1 cellular context compared by ENCODE assay signal in genomic region chr9:128276008-128276573, GRCh38.
TF ChIP-seq lines count a peak whose summit lies in the region.

SWI5 (plus strand) TSS chr9:128276276.

TF ChIP-seq in HepG2, 621 proteins besides CTCF, POLR2A, EP300 and RAD21 (continued from another document and continues in another):
- TF ChIP-seq KLF15 (CRISPR knock-in tag; IDR thresholded peaks at IDR 0.05; ENCODE audit: borderline replicate concordance) (peak; percentile 75; the same call in 1 of the 2 replicates), CSRNP2 (CRISPR knock-in tag; conservative IDR thresholded peaks at IDR 0.05; ENCODE audit: low read depth) (no peak), CREBL2 (CRISPR knock-in tag; IDR thresholded peaks at IDR 0.05; ENCODE audit: borderline replicate concordance) (0 out of 2 replicates have a peak, but pooled peaks have one; percentile 69), ZNF772 (CRISPR knock-in tag; IDR thresholded peaks at IDR 0.05) (no peak), ZNF142 (CRISPR knock-in tag; IDR thresholded peaks at IDR 0.05) (0 out of 2 replicates have a peak, but pooled peaks have one; percentile 48), HDAC2 (CRISPR knock-in tag; IDR thresholded peaks at IDR 0.05) (peak; percentile 49), ZNF367 (CRISPR knock-in tag; IDR thresholded peaks at IDR 0.05; ENCODE audit: borderline replicate concordance) (no peak), IRF2 (CRISPR knock-in tag; IDR thresholded peaks at IDR 0.05) (peak; percentile 59; the same call in 1 of the 2 replicates), RBFOX2 (IDR thresholded peaks at IDR 0.05; ENCODE audit: low read depth, low read length) (peak; percentile 76), ZBTB39 (CRISPR knock-in tag; IDR thresholded peaks at IDR 0.05) (no peak), ZNF639 (CRISPR knock-in tag; conservative IDR thresholded peaks at IDR 0.05) (0 out of 2 replicates have a peak, but pooled peaks have one; percentile 39), ZFY (CRISPR knock-in tag; IDR thresholded peaks at IDR 0.05) (peak; percentile 69; the same call in 1 of the 2 replicates), ATF7-NPFF (CRISPR knock-in tag; IDR thresholded peaks at IDR 0.05; ENCODE audit: low read depth) (0 out of 2 replicates have a peak, but pooled peaks have one; percentile 42), CBX1 (IDR thresholded peaks at IDR 0.05; ENCODE audit: low read depth) (peak; percentile 80), KDM2A (CRISPR knock-in tag; IDR thresholded peaks at IDR 0.05; ENCODE audit: borderline replicate concordance, low read depth) (peak; percentile 70; the same call in 1 of the 2 replicates), DNMT3B (CRISPR knock-in tag; conservative IDR thresholded peaks at IDR 0.05) (peak; percentile 58; the same call in 1 of the 2 replicates), HNF4G (IDR thresholded peaks at IDR 0.05; ENCODE audit: borderline replicate concordance, low read depth, low read length) (peak; percentile 71; the same call in 1 of the 2 replicates), HNF4G (CRISPR knock-in tag; IDR thresholded peaks at IDR 0.05; ENCODE audit: borderline replicate concordance, low read depth) (no peak), GATAD2A (CRISPR knock-in tag; IDR thresholded peaks at IDR 0.05) (no peak), ZNF292 (CRISPR knock-in tag; IDR thresholded peaks at IDR 0.05; ENCODE audit: borderline replicate concordance, low read depth) (0 out of 2 replicates have a peak, but pooled peaks have one; percentile 48), SMYD3 (CRISPR knock-in tag; IDR thresholded peaks at IDR 0.05) (no peak; the same call in 1 of the 2 replicates), CEBPB (IDR thresholded peaks at IDR 0.05; ENCODE audit: borderline replicate concordance, low read depth, low read length) (peak; percentile 5; the same call in 1 of the 2 replicates), ZBED4 (CRISPR knock-in tag; IDR thresholded peaks at IDR 0.05; ENCODE audit: borderline replicate concordance) (peak; percentile 74; the same call in 1 of the 2 replicates), CREM (IDR thresholded peaks at IDR 0.05) (peak; percentile 80), CREM (CRISPR knock-in tag; IDR thresholded peaks at IDR 0.05) (no peak), SP2 (CRISPR knock-in tag; IDR thresholded peaks at IDR 0.05) (peak; percentile 60; the same call in 1 of the 2 replicates), RARA (CRISPR knock-in tag; IDR thresholded peaks at IDR 0.05) (peak; percentile 32; the same call in 1 of the 2 replicates), ZNF296 (CRISPR knock-in tag; conservative IDR thresholded peaks at IDR 0.05) (0 out of 2 replicates have a peak, but pooled peaks have one; percentile 58), ZNF335 (CRISPR knock-in tag; IDR thresholded peaks at IDR 0.05) (peak; percentile 41; the same call in 1 of the 2 replicates), TFDP2 (CRISPR knock-in tag; IDR thresholded peaks at IDR 0.05) (0 out of 2 replicates have a peak, but pooled peaks have one; percentile 52), ZNF577 (CRISPR knock-in tag; IDR thresholded peaks at IDR 0.05; ENCODE audit: borderline replicate concordance, low read depth) (no peak), SP4 (CRISPR knock-in tag; IDR thresholded peaks at IDR 0.05) (peak; percentile 93), ZNF501 (CRISPR knock-in tag; IDR thresholded peaks at IDR 0.05) (no peak), ZFP62 (CRISPR knock-in tag; IDR thresholded peaks at IDR 0.05) (no peak), NR2F2 (IDR thresholded peaks at IDR 0.05; ENCODE audit: borderline replicate concordance, low read depth) (peak; percentile 82), NR2F6 (IDR thresholded peaks at IDR 0.05) (peak; percentile 89), NR2F6 (CRISPR knock-in tag; IDR thresholded peaks at IDR 0.05) (peak; percentile 91), ZBTB42 (CRISPR knock-in tag; IDR thresholded peaks at IDR 0.05) (no peak), SOX5 (CRISPR knock-in tag; IDR thresholded peaks at IDR 0.05; ENCODE audit: borderline replicate concordance) (0 out of 2 replicates have a peak, but pooled peaks have one; percentile 2), POLR2AphosphoS5 (IDR thresholded peaks at IDR 0.05; ENCODE audit: low read depth, low read length) (peak; percentile 97), ZFP41 (CRISPR knock-in tag; IDR thresholded peaks at IDR 0.05; ENCODE audit: borderline replicate concordance) (no peak), BCL3 (CRISPR knock-in tag; IDR thresholded peaks at IDR 0.05) (0 out of 2 replicates have a peak, but pooled peaks have one; percentile 41), ZNF275 (CRISPR knock-in tag; IDR thresholded peaks at IDR 0.05; ENCODE audit: borderline replicate concordance) (peak; percentile 35; the same call in 1 of the 2 replicates)
